Comparison of ENCODE assay signal across 21 cellular contexts in genomic region chr2:139271149-139271548, GRCh38.
"Had no signal": no experiment of that assay in that cellular context is flagged by ENCODE, and none has a peak within 500 bp of the region (broad histone marks: within the 10 kb centered on the region; RNA-seq: fewer than 3 reads in every experiment).

No MANE protein-coding gene starts in this region.

- H3K4me3 ChIP-seq: adrenal gland, coronary artery, PC-9 had no signal

- H3K9me3 ChIP-seq: adrenal gland had no signal

- DNase-seq: activated CD4-positive, alpha-beta T cell treated with anti-CD3 and anti-CD28 coated beads for 48 hours; activated CD4-positive, alpha-beta T cell treated with anti-CD3 and anti-CD28 coated beads, Interleukin-2, amount 50 U/mL, for 4 hours; activated CD4-positive, CD25-positive, alpha-beta regulatory T cell treated with anti-CD3 and anti-CD28 coated beads, Interleukin-2, amount 50 U/mL, for 72 hours; activated CD8-positive, alpha-beta memory T cell treated with anti-CD3 and anti-CD28 coated beads, Interleukin-2, amount 50 U/mL, for 48 hours; activated CD8-positive, alpha-beta T cell treated with anti-CD3 and anti-CD28 coated beads, Interleukin-2, amount 10 ng/mL, durations not matched to agents 7 days and 5 days; activated naive CD4-positive, alpha-beta T cell treated with anti-CD3 and anti-CD28 coated beads, Interleukin-2, amount 50 U/mL, for 16 hours; activated naive CD8-positive, alpha-beta T cell treated with anti-CD3 and anti-CD28 coated beads, Interleukin-2, amount 10 ng/mL, durations not matched to agents 7 days and 5 days; activated T-cell treated with anti-CD3 and anti-CD28 coated beads, Interleukin-2, amount 50 U/mL, for 1 hour; adrenal gland; anterior cingulate cortex; NCI-H1105; NCI-H1694; NCI-H2029; NCI-H2107; NCI-H2171 treated with DMSO at 0.1 percent for 48 hours; NCI-H446; NCI-H524; PC-9; SHP77 treated with DMSO at 0.1 percent for 48 hours had no signal

- ATAC-seq: activated CD8-positive, alpha-beta T cell treated with anti-CD3 and anti-CD28 coated beads, Interleukin-2, amount 10 ng/mL, durations not matched to agents 7 days and 5 days had no signal

- H3K27me3 ChIP-seq: adrenal gland had no signal

- H3K27ac ChIP-seq: adrenal gland, coronary artery, KMS-11, PC-9 had no signal

- H3K4me1 ChIP-seq: adrenal gland had no signal

- H3K36me3 ChIP-seq: adrenal gland had no signal

- H3K9ac ChIP-seq: KMS-11 had no signal

- H3K4me2 ChIP-seq: KMS-11, PC-9 had no signal
